11 cellular contexts compared by ENCODE assay signal in genomic region chr16:35410438-35410837, GRCh38.
"Had no signal": no experiment of that assay in that cellular context is flagged by ENCODE, and none has a peak within 500 bp of the region (broad histone marks: within the 10 kb centered on the region; RNA-seq: fewer than 3 reads in every experiment).

No MANE protein-coding gene starts in this region.

- H3K4me1 ChIP-seq: HAP-1 had no signal

- H3K9ac ChIP-seq: GM23248 had no signal

- H3K27ac ChIP-seq: GM23248 had no signal

- DNase-seq: GM23248, GOT3, H7, H9, HCEC 1CT, HFFc6 had no signal

- H2AFZ ChIP-seq: GM23248, GM23338 had no signal

- H3K9me3 ChIP-seq: HAP-1 had no signal

- ATAC-seq: GM23338, HCT116 had no signal

- H3K36me3 ChIP-seq: HAP-1 had no signal

- H3K4me2 ChIP-seq: GM23338 had no signal

- H3K4me3 ChIP-seq: GM23248, GM23338, HAP-1 had no signal

- FAIRE-seq: H1, H54 had no signal
